ENCODE assay signal across 36 cellular contexts in the genomic region with DNA sequence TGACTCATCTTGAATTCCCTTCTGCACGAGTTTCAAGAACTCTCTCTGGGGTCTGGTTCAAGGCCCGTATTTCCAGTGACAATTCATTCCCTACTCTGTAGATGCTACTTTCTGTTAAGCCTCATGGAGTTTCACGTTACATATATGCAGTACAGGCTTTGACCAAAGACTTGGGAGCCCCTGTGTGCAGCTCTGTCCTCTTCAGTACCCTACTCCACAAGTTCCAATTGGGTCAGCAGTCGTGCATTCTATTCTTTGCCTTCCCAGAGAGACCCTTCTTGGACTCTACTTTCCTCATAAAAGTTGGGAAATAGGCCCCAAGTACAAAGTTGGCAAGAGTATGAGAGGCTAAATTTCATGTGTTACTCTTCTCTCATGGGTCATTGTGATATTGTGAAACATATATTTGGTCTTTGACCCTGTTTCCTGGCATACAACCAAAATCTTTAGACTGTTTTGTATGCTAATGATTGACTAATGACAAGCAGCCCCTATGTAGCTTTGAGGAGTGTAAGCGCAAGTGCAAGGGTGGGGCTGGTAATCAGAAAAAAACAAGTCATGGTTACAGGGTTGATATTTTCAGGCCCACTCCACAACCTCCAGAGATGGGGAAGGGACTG. TPM values are rescaled to one million over a fixed set of nuclear protein-coding genes. Genes with fewer than 3 reads are reported as not detected.
"Had no signal": no experiment of that assay in that cellular context is flagged by ENCODE, and none has a peak within 500 bp of the region (broad histone marks: within the 10 kb centered on the region; RNA-seq: fewer than 3 reads in every experiment).

No MANE protein-coding gene starts in this region.

- H3K9me3 ChIP-seq: esophagus squamous epithelium, heart right ventricle, mucosa of descending colon, neutrophil, right atrium auricular region, stomach, testis, tibial artery had no signal

- H3K4me1 Mint-ChIP-seq: immature natural killer cell, mesothelial cell of epicardium, naive B cell, neural crest cell had no signal

- H3K27ac Mint-ChIP-seq: immature natural killer cell; mesothelial cell of epicardium; natural killer cell treated with Interleukin-12 subunit alpha and Interleukin-12 subunit beta and Interleukin-15 and Interleukin-18, amount 100 ng/mL, for 72 hours; progenitor cell of endocrine pancreas had no signal

- H3K9me3 Mint-ChIP-seq: natural killer cell treated with Interleukin-12 subunit alpha and Interleukin-12 subunit beta and Interleukin-15 and Interleukin-18, amount 100 ng/mL, for 72 hours; neural crest cell had no signal

- H3K9ac ChIP-seq: parathyroid adenoma had no signal

- H3K4me3 ChIP-seq: coronary artery, esophagus squamous epithelium, heart right ventricle, mucosa of descending colon, right atrium auricular region, smooth muscle cell, stomach, testis, tibial artery, upper lobe of left lung had no signal

- H3K4me3 Mint-ChIP-seq: immature natural killer cell; mesothelial cell of epicardium; naive B cell; natural killer cell treated with Interleukin-12 subunit alpha and Interleukin-12 subunit beta and Interleukin-15 and Interleukin-18, amount 100 ng/mL, for 72 hours; neural crest cell had no signal

- DNase-seq: dermis blood vessel endothelial cell; effector memory CD4-positive, alpha-beta T cell; erythroblast; esophagus squamous epithelium; foreskin melanocyte; glutamatergic neuron; heart right ventricle; hypothalamus; immature natural killer cell; islet precursor cell; kidney glomerular epithelial cell; left colon; left ventricle myocardium superior; mesenchymal stem cell; mucosa of descending colon; naive B cell; stimulated activated CD4-positive, alpha-beta T cell treated with anti-CD3 and anti-CD28 coated beads, Interleukin-12 subunit alpha, Interleukin-12 subunit beta, amount 100 ng/mL, for 4 hours; stimulated activated CD4-positive, alpha-beta T cell treated with anti-CD3 and anti-CD28 coated beads, Interleukin-1b, Interleukin-23, amount 100 ng/mL, for 48 hours; stimulated activated CD4-positive, alpha-beta T cell treated with anti-CD3 and anti-CD28 coated beads, Interleukin-4, amount 100 ng/mL, for 1 hour; stimulated activated CD8-positive, alpha-beta memory T cell treated with anti-CD3 and anti-CD28 coated beads, Interleukin-4, amount 100 ng/mL, for 48 hours; stimulated activated naive CD4-positive, alpha-beta T cell treated with Interleukin-2 at 50 U/mL for 16 hours; stomach; substantia nigra; testis; tibial artery; upper lobe of left lung had no signal

- FAIRE-seq: urothelium cell line had no signal

- H2AFZ ChIP-seq: parathyroid adenoma had no signal

- H3K36me3 ChIP-seq: esophagus squamous epithelium, heart right ventricle, neutrophil, right atrium auricular region, stomach, tibial artery, upper lobe of left lung had no signal

- H3K27me3 Mint-ChIP-seq: naive B cell, progenitor cell of endocrine pancreas had no signal

- H3K27me3 ChIP-seq: esophagus squamous epithelium, heart right ventricle, neutrophil, right atrium auricular region, stomach, testis, tibial artery, upper lobe of left lung had no signal

- H3K79me2 ChIP-seq: parathyroid adenoma had no signal

- H3K36me3 Mint-ChIP-seq: immature natural killer cell; mesothelial cell of epicardium; naive B cell; natural killer cell treated with Interleukin-12 subunit alpha and Interleukin-12 subunit beta and Interleukin-15 and Interleukin-18, amount 100 ng/mL, for 72 hours had no signal

- H3K4me2 ChIP-seq: smooth muscle cell had no signal

- H3K4me1 ChIP-seq: esophagus squamous epithelium, heart right ventricle, parathyroid adenoma, right atrium auricular region, stomach, testis, tibial artery, upper lobe of left lung had no signal

- H3K27ac ChIP-seq: coronary artery, esophagus squamous epithelium, heart right ventricle, neutrophil, parathyroid adenoma, right atrium auricular region, stomach, testis, tibial artery, upper lobe of left lung had no signal

- ATAC-seq: heart right ventricle; left colon; left ventricle myocardium superior; mucosa of descending colon; natural killer cell treated with Interleukin-12 subunit alpha and Interleukin-12 subunit beta and Interleukin-15 and Interleukin-18, amount 100 ng/mL, for 72 hours had no signal

RNA-seq across cellular contexts. Expression of gene UTS2B, which starts 16.1 kb away (rescaled TPM):
- total RNA-seq: left colon; natural killer cell treated with Interleukin-12 subunit alpha and Interleukin-12 subunit beta and Interleukin-15 and Interleukin-18, amount 100 ng/mL, for 72 hours; stomach had no signal
- polyA plus RNA-seq: immature natural killer cell, smooth muscle cell had no signal
